Comparison of ENCODE assay signal across 1 cellular context in the genomic region with DNA sequence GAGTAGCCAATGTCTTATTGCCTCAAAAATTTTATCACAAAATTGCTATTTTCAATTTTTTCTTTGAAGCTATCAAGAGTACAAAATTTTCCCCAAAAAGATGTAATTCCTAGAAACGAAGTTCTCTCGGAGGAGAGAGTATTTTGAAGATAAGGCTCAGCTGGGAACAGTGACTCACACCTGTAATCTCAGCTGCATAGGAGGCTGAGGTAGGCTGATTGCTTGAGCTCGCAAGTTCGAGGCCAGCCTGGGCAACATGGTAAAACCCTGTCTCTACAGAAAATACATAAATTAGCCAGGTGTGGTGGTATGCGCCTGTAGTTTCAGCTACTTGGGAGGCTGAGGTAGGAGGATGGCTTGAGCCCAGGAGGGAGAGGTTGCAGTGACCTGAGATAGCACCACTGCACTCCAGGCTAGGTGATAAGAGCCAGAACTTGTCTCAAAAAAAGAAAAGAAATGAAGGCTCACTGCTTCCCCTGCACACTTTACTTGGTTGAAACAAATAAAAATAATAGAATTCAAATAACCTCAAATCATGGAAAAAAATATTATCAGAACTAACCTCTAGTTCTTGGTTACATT.
A peak's percentile ranks its signal among the peaks of the same experiment; 100 is the strongest.
TF ChIP-seq lines count a peak whose summit lies in the region.

No MANE protein-coding gene starts in this region.

TF ChIP-seq in K562, 482 proteins besides CTCF, POLR2A, EP300 and RAD21 (continued from another document):
- TF ChIP-seq, protein P1, sequence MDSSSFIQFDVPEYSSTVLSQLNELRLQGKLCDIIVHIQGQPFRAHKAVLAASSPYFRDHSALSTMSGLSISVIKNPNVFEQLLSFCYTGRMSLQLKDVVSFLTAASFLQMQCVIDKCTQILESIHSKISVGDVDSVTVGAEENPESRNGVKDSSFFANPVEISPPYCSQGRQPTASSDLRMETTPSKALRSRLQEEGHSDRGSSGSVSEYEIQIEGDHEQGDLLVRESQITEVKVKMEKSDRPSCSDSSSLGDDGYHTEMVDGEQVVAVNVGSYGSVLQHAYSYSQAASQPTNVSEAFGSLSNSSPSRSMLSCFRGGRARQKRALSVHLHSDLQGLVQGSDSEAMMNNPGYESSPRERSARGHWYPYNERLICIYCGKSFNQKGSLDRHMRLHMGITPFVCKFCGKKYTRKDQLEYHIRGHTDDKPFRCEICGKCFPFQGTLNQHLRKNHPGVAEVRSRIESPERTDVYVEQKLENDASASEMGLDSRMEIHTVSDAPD (CRISPR knock-in tag; IDR thresholded peaks at IDR 0.05) = no peak
- TF ChIP-seq HOXB6 (CRISPR knock-in tag; IDR thresholded peaks at IDR 0.05; ENCODE audit: borderline replicate concordance) = no peak
- TF ChIP-seq FOSL1 (tag; conservative IDR thresholded peaks at IDR 0.05) = peak; percentile 91
- TF ChIP-seq POLR2H (tag; IDR thresholded peaks at IDR 0.05; ENCODE audit: low read depth) = no peak
- TF ChIP-seq, protein P2, sequence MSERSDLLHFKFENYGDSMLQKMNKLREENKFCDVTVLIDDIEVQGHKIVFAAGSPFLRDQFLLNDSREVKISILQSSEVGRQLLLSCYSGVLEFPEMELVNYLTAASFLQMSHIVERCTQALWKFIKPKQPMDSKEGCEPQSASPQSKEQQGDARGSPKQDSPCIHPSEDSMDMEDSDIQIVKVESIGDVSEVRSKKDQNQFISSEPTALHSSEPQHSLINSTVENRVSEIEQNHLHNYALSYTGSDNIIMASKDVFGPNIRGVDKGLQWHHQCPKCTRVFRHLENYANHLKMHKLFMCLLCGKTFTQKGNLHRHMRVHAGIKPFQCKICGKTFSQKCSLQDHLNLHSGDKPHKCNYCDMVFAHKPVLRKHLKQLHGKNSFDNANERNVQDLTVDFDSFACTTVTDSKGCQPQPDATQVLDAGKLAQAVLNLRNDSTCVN (CRISPR knock-in tag; IDR thresholded peaks at IDR 0.05) = no peak
- no peak for TF ChIP-seq ZNF668 (CRISPR knock-in tag; IDR thresholded peaks at IDR 0.05)
- no peak for TF ChIP-seq PPARD (CRISPR knock-in tag; IDR thresholded peaks at IDR 0.05)
- TF ChIP-seq, protein P3, sequence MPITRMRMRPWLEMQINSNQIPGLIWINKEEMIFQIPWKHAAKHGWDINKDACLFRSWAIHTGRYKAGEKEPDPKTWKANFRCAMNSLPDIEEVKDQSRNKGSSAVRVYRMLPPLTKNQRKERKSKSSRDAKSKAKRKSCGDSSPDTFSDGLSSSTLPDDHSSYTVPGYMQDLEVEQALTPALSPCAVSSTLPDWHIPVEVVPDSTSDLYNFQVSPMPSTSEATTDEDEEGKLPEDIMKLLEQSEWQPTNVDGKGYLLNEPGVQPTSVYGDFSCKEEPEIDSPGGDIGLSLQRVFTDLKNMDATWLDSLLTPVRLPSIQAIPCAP (CRISPR knock-in tag; IDR thresholded peaks at IDR 0.05; ENCODE audit: borderline replicate concordance) = no peak
- peak; percentile 51 for TF ChIP-seq CTBP1 (IDR thresholded peaks at IDR 0.05; ENCODE audit: borderline replicate concordance)
- no peak for TF ChIP-seq POLR3G (IDR thresholded peaks at IDR 0.05; ENCODE audit: extremely low read depth, insufficient read length, insufficient replicate concordance)
- TF ChIP-seq, protein P4, sequence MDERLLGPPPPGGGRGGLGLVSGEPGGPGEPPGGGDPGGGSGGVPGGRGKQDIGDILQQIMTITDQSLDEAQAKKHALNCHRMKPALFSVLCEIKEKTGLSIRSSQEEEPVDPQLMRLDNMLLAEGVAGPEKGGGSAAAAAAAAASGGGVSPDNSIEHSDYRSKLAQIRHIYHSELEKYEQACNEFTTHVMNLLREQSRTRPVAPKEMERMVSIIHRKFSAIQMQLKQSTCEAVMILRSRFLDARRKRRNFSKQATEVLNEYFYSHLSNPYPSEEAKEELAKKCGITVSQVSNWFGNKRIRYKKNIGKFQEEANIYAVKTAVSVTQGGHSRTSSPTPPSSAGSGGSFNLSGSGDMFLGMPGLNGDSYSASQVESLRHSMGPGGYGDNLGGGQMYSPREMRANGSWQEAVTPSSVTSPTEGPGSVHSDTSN (CRISPR knock-in tag; IDR thresholded peaks at IDR 0.05; ENCODE audit: low read depth) = no peak
- TF ChIP-seq, protein P4 (tag; conservative IDR thresholded peaks at IDR 0.05; ENCODE audit: low read depth) = no peak
- peak; percentile 61 for TF ChIP-seq STAT5A (IDR thresholded peaks at IDR 0.05; ENCODE audit: borderline replicate concordance, low read length)
- no peak for TF ChIP-seq ZNF146 (CRISPR knock-in tag; IDR thresholded peaks at IDR 0.05; ENCODE audit: unreplicated experiment)
- peak; percentile 27 to 51; a peak in 1 of 4 replicates for TF ChIP-seq TRIM24 (IDR thresholded peaks at IDR 0.05)
- no peak for TF ChIP-seq CBX3 (IDR thresholded peaks at IDR 0.05; ENCODE audit: borderline replicate concordance in 1 of 2, low read length in 2 of 2)
- TF ChIP-seq XRCC5 (IDR thresholded peaks at IDR 0.05; ENCODE audit: low read depth, low read length) = no peak
- no peak for TF ChIP-seq RB1 (IDR thresholded peaks at IDR 0.05; ENCODE audit: low read depth)
- no peak for TF ChIP-seq ZNF764 (CRISPR knock-in tag; IDR thresholded peaks at IDR 0.05; ENCODE audit: low read depth)
- no peak for TF ChIP-seq FOXA3 (CRISPR knock-in tag; conservative IDR thresholded peaks at IDR 0.05 in 1 of 2, IDR thresholded peaks at IDR 0.05 in 1 of 2)
- TF ChIP-seq, protein P5, sequence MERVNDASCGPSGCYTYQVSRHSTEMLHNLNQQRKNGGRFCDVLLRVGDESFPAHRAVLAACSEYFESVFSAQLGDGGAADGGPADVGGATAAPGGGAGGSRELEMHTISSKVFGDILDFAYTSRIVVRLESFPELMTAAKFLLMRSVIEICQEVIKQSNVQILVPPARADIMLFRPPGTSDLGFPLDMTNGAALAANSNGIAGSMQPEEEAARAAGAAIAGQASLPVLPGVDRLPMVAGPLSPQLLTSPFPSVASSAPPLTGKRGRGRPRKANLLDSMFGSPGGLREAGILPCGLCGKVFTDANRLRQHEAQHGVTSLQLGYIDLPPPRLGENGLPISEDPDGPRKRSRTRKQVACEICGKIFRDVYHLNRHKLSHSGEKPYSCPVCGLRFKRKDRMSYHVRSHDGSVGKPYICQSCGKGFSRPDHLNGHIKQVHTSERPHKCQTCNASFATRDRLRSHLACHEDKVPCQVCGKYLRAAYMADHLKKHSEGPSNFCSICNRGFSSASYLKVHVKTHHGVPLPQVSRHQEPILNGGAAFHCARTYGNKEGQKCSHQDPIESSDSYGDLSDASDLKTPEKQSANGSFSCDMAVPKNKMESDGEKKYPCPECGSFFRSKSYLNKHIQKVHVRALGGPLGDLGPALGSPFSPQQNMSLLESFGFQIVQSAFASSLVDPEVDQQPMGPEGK (CRISPR knock-in tag; IDR thresholded peaks at IDR 0.05; ENCODE audit: borderline replicate concordance) = no peak
- TF ChIP-seq ZFX (CRISPR knock-in tag; IDR thresholded peaks at IDR 0.05) = no peak
- no peak for TF ChIP-seq PHF8 (IDR thresholded peaks at IDR 0.05; ENCODE audit: borderline replicate concordance, low read length)
- TF ChIP-seq, protein P6, sequence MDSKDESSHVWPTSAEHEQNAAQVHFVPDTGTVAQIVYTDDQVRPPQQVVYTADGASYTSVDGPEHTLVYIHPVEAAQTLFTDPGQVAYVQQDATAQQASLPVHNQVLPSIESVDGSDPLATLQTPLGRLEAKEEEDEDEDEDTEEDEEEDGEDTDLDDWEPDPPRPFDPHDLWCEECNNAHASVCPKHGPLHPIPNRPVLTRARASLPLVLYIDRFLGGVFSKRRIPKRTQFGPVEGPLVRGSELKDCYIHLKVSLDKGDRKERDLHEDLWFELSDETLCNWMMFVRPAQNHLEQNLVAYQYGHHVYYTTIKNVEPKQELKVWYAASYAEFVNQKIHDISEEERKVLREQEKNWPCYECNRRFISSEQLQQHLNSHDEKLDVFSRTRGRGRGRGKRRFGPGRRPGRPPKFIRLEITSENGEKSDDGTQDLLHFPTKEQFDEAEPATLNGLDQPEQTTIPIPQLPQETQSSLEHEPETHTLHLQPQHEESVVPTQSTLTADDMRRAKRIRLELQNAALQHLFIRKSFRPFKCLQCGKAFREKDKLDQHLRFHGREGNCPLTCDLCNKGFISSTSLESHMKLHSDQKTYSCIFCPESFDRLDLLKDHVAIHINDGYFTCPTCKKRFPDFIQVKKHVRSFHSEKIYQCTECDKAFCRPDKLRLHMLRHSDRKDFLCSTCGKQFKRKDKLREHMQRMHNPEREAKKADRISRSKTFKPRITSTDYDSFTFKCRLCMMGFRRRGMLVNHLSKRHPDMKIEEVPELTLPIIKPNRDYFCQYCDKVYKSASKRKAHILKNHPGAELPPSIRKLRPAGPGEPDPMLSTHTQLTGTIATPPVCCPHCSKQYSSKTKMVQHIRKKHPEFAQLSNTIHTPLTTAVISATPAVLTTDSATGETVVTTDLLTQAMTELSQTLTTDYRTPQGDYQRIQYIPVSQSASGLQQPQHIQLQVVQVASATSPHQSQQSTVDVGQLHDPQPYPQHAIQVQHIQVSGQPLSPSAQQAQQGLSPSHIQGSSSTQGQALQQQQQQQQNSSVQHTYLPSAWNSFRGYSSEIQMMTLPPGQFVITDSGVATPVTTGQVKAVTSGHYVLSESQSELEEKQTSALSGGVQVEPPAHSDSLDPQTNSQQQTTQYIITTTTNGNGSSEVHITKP (IDR thresholded peaks at IDR 0.05; ENCODE audit: partially characterized antibody) = no peak
- TF ChIP-seq NEUROD1 (IDR thresholded peaks at IDR 0.05; ENCODE audit: borderline replicate concordance, low read depth, low read length, partially characterized antibody) = no peak
- TF ChIP-seq HNRNPK (IDR thresholded peaks at IDR 0.05; ENCODE audit: low read depth, low read length, poor library complexity, severe bottlenecking) = no peak
- TF ChIP-seq, protein P7, sequence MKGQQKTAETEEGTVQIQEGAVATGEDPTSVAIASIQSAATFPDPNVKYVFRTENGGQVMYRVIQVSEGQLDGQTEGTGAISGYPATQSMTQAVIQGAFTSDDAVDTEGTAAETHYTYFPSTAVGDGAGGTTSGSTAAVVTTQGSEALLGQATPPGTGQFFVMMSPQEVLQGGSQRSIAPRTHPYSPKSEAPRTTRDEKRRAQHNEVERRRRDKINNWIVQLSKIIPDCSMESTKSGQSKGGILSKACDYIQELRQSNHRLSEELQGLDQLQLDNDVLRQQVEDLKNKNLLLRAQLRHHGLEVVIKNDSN (CRISPR knock-in tag; IDR thresholded peaks at IDR 0.05) = no peak
- TF ChIP-seq FOXJ2 (tag; IDR thresholded peaks at IDR 0.05) = no peak
- TF ChIP-seq, protein P8, sequence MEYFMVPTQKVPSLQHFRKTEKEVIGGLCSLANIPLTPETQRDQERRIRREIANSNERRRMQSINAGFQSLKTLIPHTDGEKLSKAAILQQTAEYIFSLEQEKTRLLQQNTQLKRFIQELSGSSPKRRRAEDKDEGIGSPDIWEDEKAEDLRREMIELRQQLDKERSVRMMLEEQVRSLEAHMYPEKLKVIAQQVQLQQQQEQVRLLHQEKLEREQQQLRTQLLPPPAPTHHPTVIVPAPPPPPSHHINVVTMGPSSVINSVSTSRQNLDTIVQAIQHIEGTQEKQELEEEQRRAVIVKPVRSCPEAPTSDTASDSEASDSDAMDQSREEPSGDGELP (CRISPR knock-in tag; IDR thresholded peaks at IDR 0.05; ENCODE audit: borderline replicate concordance) = peak; percentile 95
- TF ChIP-seq, protein P9, sequence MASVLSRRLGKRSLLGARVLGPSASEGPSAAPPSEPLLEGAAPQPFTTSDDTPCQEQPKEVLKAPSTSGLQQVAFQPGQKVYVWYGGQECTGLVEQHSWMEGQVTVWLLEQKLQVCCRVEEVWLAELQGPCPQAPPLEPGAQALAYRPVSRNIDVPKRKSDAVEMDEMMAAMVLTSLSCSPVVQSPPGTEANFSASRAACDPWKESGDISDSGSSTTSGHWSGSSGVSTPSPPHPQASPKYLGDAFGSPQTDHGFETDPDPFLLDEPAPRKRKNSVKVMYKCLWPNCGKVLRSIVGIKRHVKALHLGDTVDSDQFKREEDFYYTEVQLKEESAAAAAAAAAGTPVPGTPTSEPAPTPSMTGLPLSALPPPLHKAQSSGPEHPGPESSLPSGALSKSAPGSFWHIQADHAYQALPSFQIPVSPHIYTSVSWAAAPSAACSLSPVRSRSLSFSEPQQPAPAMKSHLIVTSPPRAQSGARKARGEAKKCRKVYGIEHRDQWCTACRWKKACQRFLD (CRISPR knock-in tag; IDR thresholded peaks at IDR 0.05) = no peak
- TF ChIP-seq JUND (IDR thresholded peaks at IDR 0.05; ENCODE audit: borderline replicate concordance, low read depth, low read length) = peak; percentile 94
- TF ChIP-seq JUND (tag; IDR thresholded peaks at IDR 0.05; ENCODE audit: borderline replicate concordance, low read depth, low read length) = peak; percentile 94; the same call in 2 of the 3 replicates
- TF ChIP-seq, protein P10, sequence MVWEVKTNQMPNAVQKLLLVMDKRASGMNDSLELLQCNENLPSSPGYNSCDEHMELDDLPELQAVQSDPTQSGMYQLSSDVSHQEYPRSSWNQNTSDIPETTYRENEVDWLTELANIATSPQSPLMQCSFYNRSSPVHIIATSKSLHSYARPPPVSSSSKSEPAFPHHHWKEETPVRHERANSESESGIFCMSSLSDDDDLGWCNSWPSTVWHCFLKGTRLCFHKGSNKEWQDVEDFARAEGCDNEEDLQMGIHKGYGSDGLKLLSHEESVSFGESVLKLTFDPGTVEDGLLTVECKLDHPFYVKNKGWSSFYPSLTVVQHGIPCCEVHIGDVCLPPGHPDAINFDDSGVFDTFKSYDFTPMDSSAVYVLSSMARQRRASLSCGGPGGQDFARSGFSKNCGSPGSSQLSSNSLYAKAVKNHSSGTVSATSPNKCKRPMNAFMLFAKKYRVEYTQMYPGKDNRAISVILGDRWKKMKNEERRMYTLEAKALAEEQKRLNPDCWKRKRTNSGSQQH (CRISPR knock-in tag; IDR thresholded peaks at IDR 0.05) = no peak
